Comparison of ENCODE assay signal across 21 cellular contexts in genomic region chrX:9864011-9864410, GRCh38.
"Had no signal": no experiment of that assay in that cellular context is flagged by ENCODE, and none has a peak within 500 bp of the region (broad histone marks: within the 10 kb centered on the region; RNA-seq: fewer than 3 reads in every experiment).

No MANE protein-coding gene starts in this region.

- H3K9me3 ChIP-seq: suprapubic skin, tibial nerve, vagina had no signal

- DNase-seq: activated CD4-positive, alpha-beta memory T cell treated with anti-CD3 and anti-CD28 coated beads for 36 hours; activated CD4-positive, alpha-beta T cell treated with anti-CD3 and anti-CD28 coated beads for 48 hours; activated CD4-positive, CD25-positive, alpha-beta regulatory T cell; activated effector memory CD4-positive, alpha-beta T cell treated with Interleukin-2 at 50 U/mL for 16 hours; activated naive CD4-positive, alpha-beta T cell treated with anti-CD3 and anti-CD28 coated beads for 36 hours; activated naive CD8-positive, alpha-beta T cell treated with anti-CD3 and anti-CD28 coated beads, Interleukin-2, amount 10 ng/mL, durations not matched to agents 7 days and 5 days; activated T-cell treated with anti-CD3 and anti-CD28 coated beads, Interleukin-2, amount 50 U/mL, for 72 hours; amniotic stem cell; effector CD4-positive, alpha-beta T cell; glutamatergic neuron; left ventricle myocardium superior; mammary epithelial cell; posterior cingulate gyrus; small intestine; stimulated activated CD4-positive, alpha-beta T cell treated with anti-CD3 and anti-CD28 coated beads, Interleukin-2, amount 100 ng/mL, for 24 hours; stomach; T1000 had no signal

- H3K27me3 ChIP-seq: esophagus muscularis mucosa, stomach, suprapubic skin, tibial nerve, vagina had no signal

- H3K36me3 ChIP-seq: esophagus muscularis mucosa, stomach, suprapubic skin, tibial nerve, vagina had no signal

- H3K4me3 ChIP-seq: esophagus muscularis mucosa, stomach, suprapubic skin, tibial nerve, vagina had no signal

- H3K4me1 ChIP-seq: esophagus muscularis mucosa, stomach, suprapubic skin, tibial nerve, vagina had no signal

- H3K27ac ChIP-seq: esophagus muscularis mucosa, stomach, suprapubic skin, tibial nerve, vagina had no signal
